In genomic region chr20:59788196-59788735, GRCh38 we compare ENCODE assay signal across 25 cellular contexts.
"Had no signal": no experiment of that assay in that cellular context is flagged by ENCODE, and none has a peak within 500 bp of the region (broad histone marks: within the 10 kb centered on the region; RNA-seq: fewer than 3 reads in every experiment).

No MANE protein-coding gene starts in this region.

- H3K9me3 Mint-ChIP-seq: T-helper 2 cell treated with Interferon-gamma antibody and Interleukin-4, amounts not matched to agents 5 μg/mL and 100 μg/mL, for 36 hours had no signal

- H3K27me3 ChIP-seq: body of pancreas, cardiac muscle cell, testis, vagina had no signal

- H3K36me3 ChIP-seq: cardiac muscle cell, sigmoid colon, vagina had no signal

- DNase-seq: activated CD4-positive, alpha-beta T cell treated with anti-CD3 and anti-CD28 coated beads, Interleukin-2, amount 50 U/mL, for 4 hours; activated gamma-delta T cell treated with Interleukin-2 at 50 U/mL for 16 hours; activated T-cell treated with anti-CD3 and anti-CD28 coated beads, Interleukin-2, amount 50 U/mL, for 1 hour; anterior cingulate cortex; body of pancreas; dermis blood vessel endothelial cell; effector memory CD4-positive, alpha-beta T cell; glutamatergic neuron; hippocampal formation; left ventricle myocardium superior; mammary epithelial cell; nucleus accumbens; stimulated activated CD4-positive, alpha-beta T cell treated with anti-CD3 and anti-CD28 coated beads, Interleukin-15, amount 100 ng/mL, for 24 hours; testis; trophoblast cell had no signal

- H3K4me3 ChIP-seq: body of pancreas, cardiac muscle cell, sigmoid colon, smooth muscle cell, testis, vagina had no signal

- H3K4me1 ChIP-seq: body of pancreas, sigmoid colon, testis, vagina had no signal

- H3K36me3 Mint-ChIP-seq: activated naive CD4-positive, alpha-beta T cell treated with anti-CD3 and anti-CD28 coated beads, Interleukin-2, amount 50 U/mL, for 24 hours; stimulated activated memory B cell treated with anti-CD40 and anti-IgM and Interleukin-4, amounts not matched to agents 10 μg/mL and 1 μg/mL and 100 μg/mL, for 72 hours had no signal

- H3K27ac Mint-ChIP-seq: activated naive CD4-positive, alpha-beta T cell treated with anti-CD3 and anti-CD28 coated beads, Interleukin-2, amount 50 U/mL, for 24 hours; stimulated activated memory B cell treated with anti-CD40 and anti-IgM and Interleukin-4, amounts not matched to agents 10 μg/mL and 1 μg/mL and 100 μg/mL, for 72 hours; T-helper 2 cell treated with Interferon-gamma antibody and Interleukin-4, amounts not matched to agents 5 μg/mL and 100 μg/mL, for 36 hours had no signal

- ATAC-seq: body of pancreas; esophagus mucosa; left ventricle myocardium superior; stimulated activated memory B cell treated with anti-CD40 and anti-IgM and Interleukin-4, amounts not matched to agents 10 μg/mL and 1 μg/mL and 100 μg/mL, for 72 hours had no signal

- H3K9me3 ChIP-seq: body of pancreas, testis, vagina had no signal

- H3K27ac ChIP-seq: body of pancreas, cardiac muscle cell, sigmoid colon, testis, vagina, VCaP had no signal

- H3K4me1 Mint-ChIP-seq: activated naive CD4-positive, alpha-beta T cell treated with anti-CD3 and anti-CD28 coated beads, Interleukin-2, amount 50 U/mL, for 24 hours; stimulated activated memory B cell treated with anti-CD40 and anti-IgM and Interleukin-4, amounts not matched to agents 10 μg/mL and 1 μg/mL and 100 μg/mL, for 72 hours had no signal

- H3K4me3 Mint-ChIP-seq: activated naive CD4-positive, alpha-beta T cell treated with anti-CD3 and anti-CD28 coated beads, Interleukin-2, amount 50 U/mL, for 24 hours; nephron; stimulated activated memory B cell treated with anti-CD40 and anti-IgM and Interleukin-4, amounts not matched to agents 10 μg/mL and 1 μg/mL and 100 μg/mL, for 72 hours; T-helper 2 cell treated with Interferon-gamma antibody and Interleukin-4, amounts not matched to agents 5 μg/mL and 100 μg/mL, for 36 hours had no signal
